19 cellular contexts compared by ENCODE assay signal in genomic region chr16:11876306-11876705, GRCh38. TPM values are rescaled to one million over a fixed set of nuclear protein-coding genes. Genes with fewer than 3 reads are reported as not detected.
DNase-seq lines count a peak whose midpoint lies in the region; ATAC-seq lines count a peak whose summit lies in the region.
"Had no signal": no experiment of that assay in that cellular context is flagged by ENCODE, and none has a peak within 500 bp of the region (broad histone marks: within the 10 kb centered on the region; RNA-seq: fewer than 3 reads in every experiment).

No MANE protein-coding gene starts in this region.

- POLR2A ChIA-PET in activated CD4-positive, alpha-beta T cell treated with anti-CD3 and anti-CD28 coated beads for 36 hours (lab: Charles Lee) = no interaction called here

- H3K79me2 ChIP-seq in Karpas-422 (ENCODE audit: low read length) = peaks cover 35% of the 10 kb centered on the region

- no peak for DNase-seq in activated CD4-positive, alpha-beta T cell treated with anti-CD3 and anti-CD28 coated beads for 36 hours
- no peak for DNase-seq in activated CD4-positive, alpha-beta T cell treated with anti-CD3 and anti-CD28 coated beads for 48 hours
- DNase-seq in left cardiac atrium (no peak), cardiac septum (ENCODE audit: low spot score) (no peak), right cardiac atrium (peak in 2 of 3 donors; percentile 57 to 72), Karpas-422 (no peak)
- no peak for DNase-seq in stimulated activated naive CD8-positive, alpha-beta T cell treated with anti-CD3 and anti-CD28 coated beads, Interleukin-15, amount 100 ng/mL, for 72 hours
- DNase-seq in activated CD8-positive, alpha-beta memory T cell treated with anti-CD3 and anti-CD28 coated beads, Interleukin-2, amount 10 ng/mL, durations not matched to agents 7 days and 5 days = no peak
- DNase-seq: CD4-positive, CD25-positive, alpha-beta regulatory T cell; COR-L47; DMS 273 treated with DMSO at 0.1 percent for 48 hours; H9; NCI-H1436; NCI-H2029; NCI-H2171; NCI-H526; PC-9 had no signal

- H3K27me3 Mint-ChIP-seq in activated CD4-positive, alpha-beta T cell treated with anti-CD3 and anti-CD28 coated beads for 36 hours = no peaks in the 10 kb centered on the region
- H3K27me3 Mint-ChIP-seq in stimulated activated naive CD8-positive, alpha-beta T cell treated with anti-CD3 and anti-CD28 coated beads, Interleukin-15, amount 100 ng/mL, for 72 hours = no peaks in the 10 kb centered on the region
- no peaks in the 10 kb centered on the region for H3K27me3 Mint-ChIP-seq in activated CD8-positive, alpha-beta memory T cell treated with anti-CD3 and anti-CD28 coated beads, Interleukin-2, amount 10 ng/mL, durations not matched to agents 7 days and 5 days
- H3K27me3 Mint-ChIP-seq: B cell; CD4-positive, CD25-positive, alpha-beta regulatory T cell had no signal

- H3K9me3 ChIP-seq in right cardiac atrium (ENCODE audit: control insufficient read depth, low read length) = no peaks in the 10 kb centered on the region
- H3K9me3 ChIP-seq in Karpas-422 (ENCODE audit: low read length) = no peaks in the 10 kb centered on the region

- no peak overlapping the region for H2AFZ ChIP-seq in Karpas-422 (ENCODE audit: low read length)
- H2AFZ ChIP-seq: PC-9 had no signal

- peaks cover 59% of the 10 kb centered on the region for H3K36me3 ChIP-seq in Karpas-422 (ENCODE audit: insufficient read depth, low read length)

- no peak overlapping the region for H3K9ac ChIP-seq in Karpas-422 (ENCODE audit: low read length)
- H3K9ac ChIP-seq: KMS-11 had no signal

- H3K4me1 ChIP-seq in right cardiac atrium (ENCODE audit: control insufficient read depth, insufficient read depth, low read length) = no peaks in the 10 kb centered on the region
- peaks cover 4% of the 10 kb centered on the region; the same call in 1 of the 2 replicates for H3K4me1 ChIP-seq in Karpas-422 (ENCODE audit: low read length)

- H3K36me3 Mint-ChIP-seq in activated CD4-positive, alpha-beta T cell treated with anti-CD3 and anti-CD28 coated beads for 36 hours (ENCODE audit: low read depth) = peaks cover 42% of the 10 kb centered on the region
- H3K36me3 Mint-ChIP-seq in activated CD8-positive, alpha-beta memory T cell treated with anti-CD3 and anti-CD28 coated beads, Interleukin-2, amount 10 ng/mL, durations not matched to agents 7 days and 5 days = peaks cover 37% of the 10 kb centered on the region

- no peaks in the 10 kb centered on the region for H3K4me1 Mint-ChIP-seq in activated CD4-positive, alpha-beta T cell treated with anti-CD3 and anti-CD28 coated beads for 36 hours
- H3K4me1 Mint-ChIP-seq in stimulated activated naive CD8-positive, alpha-beta T cell treated with anti-CD3 and anti-CD28 coated beads, Interleukin-15, amount 100 ng/mL, for 72 hours = peaks cover 7% of the 10 kb centered on the region
- H3K4me1 Mint-ChIP-seq in activated CD8-positive, alpha-beta memory T cell treated with anti-CD3 and anti-CD28 coated beads, Interleukin-2, amount 10 ng/mL, durations not matched to agents 7 days and 5 days = peaks cover 8% of the 10 kb centered on the region
- H3K4me1 Mint-ChIP-seq: B cell had no signal

- H3K4me2 ChIP-seq in Karpas-422 (ENCODE audit: low read depth, low read length, poor library complexity, severe bottlenecking) = no peak overlapping the region
- H3K4me2 ChIP-seq: KMS-11, PC-9 had no signal

- H3K9me2 ChIP-seq in Karpas-422 (replicated peaks; ENCODE audit: insufficient read depth, low read length) = no peaks in the 10 kb centered on the region

- 0 out of 2 replicates have a peak, but pooled peaks cover 4% of the 10 kb centered on the region for H4K20me1 ChIP-seq in Karpas-422 (ENCODE audit: insufficient read depth, low read depth, low read length)

- H3K4me3 Mint-ChIP-seq in activated CD4-positive, alpha-beta T cell treated with anti-CD3 and anti-CD28 coated beads for 36 hours = no peak overlapping the region
- no peak overlapping the region for H3K4me3 Mint-ChIP-seq in stimulated activated naive CD8-positive, alpha-beta T cell treated with anti-CD3 and anti-CD28 coated beads, Interleukin-15, amount 100 ng/mL, for 72 hours
- no peak overlapping the region for H3K4me3 Mint-ChIP-seq in activated CD8-positive, alpha-beta memory T cell treated with anti-CD3 and anti-CD28 coated beads, Interleukin-2, amount 10 ng/mL, durations not matched to agents 7 days and 5 days
- H3K4me3 Mint-ChIP-seq: B cell; CD4-positive, CD25-positive, alpha-beta regulatory T cell; H9 had no signal

- CTCF ChIA-PET in activated CD4-positive, alpha-beta T cell treated with anti-CD3 and anti-CD28 coated beads for 36 hours (lab: Charles Lee) = no interaction called here
- CTCF ChIA-PET in activated CD8-positive, alpha-beta memory T cell treated with anti-CD3 and anti-CD28 coated beads, Interleukin-2, amount 10 ng/mL, durations not matched to agents 7 days and 5 days (lab: Charles Lee) = no interaction called here

- H3K27ac ChIP-seq in right cardiac atrium (ENCODE audit: low read length) (no peak overlapping the region), Karpas-422 (ENCODE audit: low read length) (no peak overlapping the region)
- H3K27ac ChIP-seq: KMS-11, PC-9 had no signal

- H3K4me3 ChIP-seq in right cardiac atrium (ENCODE audit: low read length) (no peak overlapping the region), Karpas-422 (ENCODE audit: low read length) (no peak overlapping the region)
- H3K4me3 ChIP-seq: PC-9 had no signal

- H3K27ac Mint-ChIP-seq in activated CD4-positive, alpha-beta T cell treated with anti-CD3 and anti-CD28 coated beads for 36 hours = peak overlapping the region; percentile 22
- H3K27ac Mint-ChIP-seq in stimulated activated naive CD8-positive, alpha-beta T cell treated with anti-CD3 and anti-CD28 coated beads, Interleukin-15, amount 100 ng/mL, for 72 hours = peak overlapping the region; percentile 80 to 90
- no peak overlapping the region for H3K27ac Mint-ChIP-seq in activated CD8-positive, alpha-beta memory T cell treated with anti-CD3 and anti-CD28 coated beads, Interleukin-2, amount 10 ng/mL, durations not matched to agents 7 days and 5 days
- H3K27ac Mint-ChIP-seq: B cell had no signal

- no peaks in the 10 kb centered on the region for H3K27me3 ChIP-seq in right cardiac atrium (ENCODE audit: control insufficient read depth, insufficient read depth)
- no peaks in the 10 kb centered on the region for H3K27me3 ChIP-seq in Karpas-422 (ENCODE audit: low read length)

- H3K9me3 Mint-ChIP-seq in activated CD4-positive, alpha-beta T cell treated with anti-CD3 and anti-CD28 coated beads for 36 hours (ENCODE audit: low read depth) = no peaks in the 10 kb centered on the region
- H3K9me3 Mint-ChIP-seq in stimulated activated naive CD8-positive, alpha-beta T cell treated with anti-CD3 and anti-CD28 coated beads, Interleukin-15, amount 100 ng/mL, for 72 hours = no peaks in the 10 kb centered on the region
- H3K9me3 Mint-ChIP-seq in activated CD8-positive, alpha-beta memory T cell treated with anti-CD3 and anti-CD28 coated beads, Interleukin-2, amount 10 ng/mL, durations not matched to agents 7 days and 5 days (ENCODE audit: low read depth) = no peaks in the 10 kb centered on the region
- H3K9me3 Mint-ChIP-seq: CD4-positive, CD25-positive, alpha-beta regulatory T cell; H9 had no signal

- intact Hi-C loops in activated CD4-positive, alpha-beta T cell treated with anti-CD3 and anti-CD28 coated beads for 36 hours (cut with DNase I, micrococcal nuclease) = no loop called here
- intact Hi-C loops in left cardiac atrium (cut with DNase I) (loop anchor here in 1 of 2 donors (10.0 kb wide), 1 partner anchor 482 kb away; no protein-coding TSS in a partner anchor), cardiac septum (cut with DNase I) (loop anchor here (10.0 kb wide), 1 partner anchor 188 kb away; no protein-coding TSS in a partner anchor), right cardiac atrium (cut with DNase I) (loop anchor here in 1 of 4 donors (10.0 kb wide), 1 partner anchor 188 kb away; no protein-coding TSS in a partner anchor)

- no peak for ATAC-seq in activated CD4-positive, alpha-beta T cell treated with anti-CD3 and anti-CD28 coated beads for 36 hours
- peak; percentile 35 to 41 for ATAC-seq in left cardiac atrium
- ATAC-seq in right cardiac atrium = peak in 1 of 2 donors; percentile 39
- ATAC-seq in stimulated activated naive CD8-positive, alpha-beta T cell treated with anti-CD3 and anti-CD28 coated beads, Interleukin-15, amount 100 ng/mL, for 72 hours = no peak
- ATAC-seq in activated CD8-positive, alpha-beta memory T cell treated with anti-CD3 and anti-CD28 coated beads, Interleukin-2, amount 10 ng/mL, durations not matched to agents 7 days and 5 days = no peak

- WGBS in right cardiac atrium = 63% methylated on average over 12 of the region's 12 CpGs

RNA-seq across cellular contexts. Expression of gene RSL1D1, which starts 25.0 kb away (rescaled TPM):
- 100 to 1,000 TPM; 369 to 466 TPM for total RNA-seq in activated CD4-positive, alpha-beta T cell treated with anti-CD3 and anti-CD28 coated beads for 36 hours
- total RNA-seq in left cardiac atrium (100 to 1,000 TPM in 1 of 2 donors, 10 to 100 TPM in 1; 98.4 to 113 TPM), cardiac septum (77.9 TPM), right cardiac atrium (100 to 1,000 TPM; 103 to 114 (median 109) TPM)
- 46.8 TPM for polyA plus RNA-seq in right cardiac atrium
- 171 and 183 TPM in 2 replicates for total RNA-seq in Karpas-422 (2014; rRNA removed; shearing (Covaris generic); ENCODE audit: low replicate concordance)
- total RNA-seq in activated CD8-positive, alpha-beta memory T cell treated with anti-CD3 and anti-CD28 coated beads, Interleukin-2, amount 10 ng/mL, durations not matched to agents 7 days and 5 days = 100 to 1,000 TPM; 128 to 221 TPM

RNA-seq across cellular contexts. Expression of gene GSPT1, which starts 39.5 kb away (rescaled TPM):
- total RNA-seq in activated CD4-positive, alpha-beta T cell treated with anti-CD3 and anti-CD28 coated beads for 36 hours = 100 to 1,000 TPM; 234 to 260 TPM
- 100 to 1,000 TPM in 1 of 2 donors, 10 to 100 TPM in 1; 87.5 to 111 TPM for total RNA-seq in left cardiac atrium
- total RNA-seq in cardiac septum = 86.6 TPM
- total RNA-seq in right cardiac atrium = 100 to 1,000 TPM in 1 of 4 donors, 10 to 100 TPM in 3; 89.1 to 105 (median 96.2) TPM
- polyA plus RNA-seq in right cardiac atrium = 41.6 TPM
- 66.5 and 80.2 TPM in 2 replicates for total RNA-seq in Karpas-422 (2014; rRNA removed; shearing (Covaris generic); ENCODE audit: low replicate concordance)
- 100 to 1,000 TPM; 111 to 176 TPM for total RNA-seq in activated CD8-positive, alpha-beta memory T cell treated with anti-CD3 and anti-CD28 coated beads, Interleukin-2, amount 10 ng/mL, durations not matched to agents 7 days and 5 days

Comparison
In these comparisons a context has a peak if more than half of its experiments do, and no peak if none do; other contexts are left out.
1. DNase-seq: peak in right cardiac atrium (2 of 3); none in activated CD4-positive, alpha-beta T cell treated with anti-CD3 and anti-CD28 coated beads for 36 hours (single experiment), activated CD4-positive, alpha-beta T cell treated with anti-CD3 and anti-CD28 coated beads for 48 hours (single experiment), left cardiac atrium (single experiment), cardiac septum (single experiment), stimulated activated naive CD8-positive, alpha-beta T cell treated with anti-CD3 and anti-CD28 coated beads, Interleukin-15, amount 100 ng/mL, for 72 hours (0 of 2), Karpas-422 (single experiment) and activated CD8-positive, alpha-beta memory T cell treated with anti-CD3 and anti-CD28 coated beads, Interleukin-2, amount 10 ng/mL, durations not matched to agents 7 days and 5 days (single experiment).
2. ATAC-seq: peak in left cardiac atrium (2 of 2); none in activated CD4-positive, alpha-beta T cell treated with anti-CD3 and anti-CD28 coated beads for 36 hours (single experiment), stimulated activated naive CD8-positive, alpha-beta T cell treated with anti-CD3 and anti-CD28 coated beads, Interleukin-15, amount 100 ng/mL, for 72 hours (single experiment) and activated CD8-positive, alpha-beta memory T cell treated with anti-CD3 and anti-CD28 coated beads, Interleukin-2, amount 10 ng/mL, durations not matched to agents 7 days and 5 days (single experiment).